In genomic region chr1:40944841-40945430, GRCh38 we compare ENCODE assay signal across 1 cellular context.
TF ChIP-seq lines count a peak whose summit lies in the region.

No MANE protein-coding gene starts in this region.

TF ChIP-seq in HepG2, 621 proteins besides CTCF, POLR2A, EP300 and RAD21 (continued from another document and continues in another):
- TF ChIP-seq ZBTB8A (CRISPR knock-in tag; IDR thresholded peaks at IDR 0.05; ENCODE audit: borderline replicate concordance, low read depth), result no peak
- TF ChIP-seq SMAD3 (CRISPR knock-in tag; IDR thresholded peaks at IDR 0.05), result no peak
- peak in 1 of 2 experiments; percentile 31; a peak in 1 of 4 replicates for TF ChIP-seq ATF4 (CRISPR knock-in tag; IDR thresholded peaks at IDR 0.05)
- no peak for TF ChIP-seq ZNF44 (CRISPR knock-in tag; IDR thresholded peaks at IDR 0.05)
- TF ChIP-seq ZFP90 (CRISPR knock-in tag; IDR thresholded peaks at IDR 0.05; ENCODE audit: borderline replicate concordance), result no peak
- TF ChIP-seq USF2 (IDR thresholded peaks at IDR 0.05; ENCODE audit: low read depth, low read length), result no peak
- no peak for TF ChIP-seq USF2 (CRISPR knock-in tag; IDR thresholded peaks at IDR 0.05; ENCODE audit: borderline replicate concordance)
- no peak for TF ChIP-seq TBP (CRISPR knock-in tag; IDR thresholded peaks at IDR 0.05)
- TF ChIP-seq ZNF280B (CRISPR knock-in tag; IDR thresholded peaks at IDR 0.05; ENCODE audit: borderline replicate concordance), result no peak
- no peak for TF ChIP-seq TFAP4 (IDR thresholded peaks at IDR 0.05; ENCODE audit: borderline replicate concordance, low read depth)
- TF ChIP-seq ZNF652 (CRISPR knock-in tag; IDR thresholded peaks at IDR 0.05; ENCODE audit: borderline replicate concordance, low read depth), result peak; percentile 80
- no peak for TF ChIP-seq MXD4 (CRISPR knock-in tag; IDR thresholded peaks at IDR 0.05)
- TF ChIP-seq ZMAT5 (CRISPR knock-in tag; IDR thresholded peaks at IDR 0.05; ENCODE audit: borderline replicate concordance, low read depth), result no peak
- no peak for TF ChIP-seq ZNF589 (CRISPR knock-in tag; conservative IDR thresholded peaks at IDR 0.05)
- TF ChIP-seq FOXA3 (CRISPR knock-in tag; IDR thresholded peaks at IDR 0.05), result peak; percentile 55
- no peak for TF ChIP-seq GZF1 (CRISPR knock-in tag; IDR thresholded peaks at IDR 0.05)
- no peak for TF ChIP-seq ZNF564 (CRISPR knock-in tag; IDR thresholded peaks at IDR 0.05)
- no peak for TF ChIP-seq MIER3 (CRISPR knock-in tag; IDR thresholded peaks at IDR 0.05; ENCODE audit: borderline replicate concordance)
- 0 out of 2 replicates have a peak, but pooled peaks have one; percentile 38 for TF ChIP-seq ZNF414 (CRISPR knock-in tag; IDR thresholded peaks at IDR 0.05)
- TF ChIP-seq ZNF644 (CRISPR knock-in tag; IDR thresholded peaks at IDR 0.05; ENCODE audit: low read depth), result 0 out of 2 replicates have a peak, but pooled peaks have one; percentile 14
- 0 out of 2 replicates have a peak, but pooled peaks have one; percentile 7 for TF ChIP-seq FOXO1 (CRISPR knock-in tag; IDR thresholded peaks at IDR 0.05)
- no peak for TF ChIP-seq HNRNPH1 (optimal IDR thresholded peaks at IDR 0.05; ENCODE audit: low read depth, low read length)
- no peak for TF ChIP-seq ZNF20 (CRISPR knock-in tag; IDR thresholded peaks at IDR 0.05)
- no peak for TF ChIP-seq RBAK (CRISPR knock-in tag; IDR thresholded peaks at IDR 0.05)
- no peak for TF ChIP-seq ZNF431 (CRISPR knock-in tag; IDR thresholded peaks at IDR 0.05; ENCODE audit: borderline replicate concordance, low read depth)
- TF ChIP-seq BORCS8-MEF2B (CRISPR knock-in tag; IDR thresholded peaks at IDR 0.05), result no peak
- no peak for TF ChIP-seq CERS6 (CRISPR knock-in tag; IDR thresholded peaks at IDR 0.05)
- peak; percentile 28; the same call in 1 of the 2 replicates for TF ChIP-seq FOXJ3 (CRISPR knock-in tag; IDR thresholded peaks at IDR 0.05; ENCODE audit: borderline replicate concordance)
- peak; percentile 85 for TF ChIP-seq ZNF512 (CRISPR knock-in tag; IDR thresholded peaks at IDR 0.05)
- TF ChIP-seq ZNF615 (CRISPR knock-in tag; IDR thresholded peaks at IDR 0.05; ENCODE audit: borderline replicate concordance), result no peak
- no peak for TF ChIP-seq MIER2 (CRISPR knock-in tag; IDR thresholded peaks at IDR 0.05)
- no peak for TF ChIP-seq AGO1 (IDR thresholded peaks at IDR 0.05; ENCODE audit: low read depth, low read length, poor library complexity, severe bottlenecking)
- no peak for TF ChIP-seq TEAD2 (CRISPR knock-in tag; IDR thresholded peaks at IDR 0.05)
- TF ChIP-seq TRIM24 (CRISPR knock-in tag; IDR thresholded peaks at IDR 0.05), result no peak
- no peak for TF ChIP-seq ADNP (CRISPR knock-in tag; IDR thresholded peaks at IDR 0.05)
- no peak for TF ChIP-seq TOE1 (CRISPR knock-in tag; IDR thresholded peaks at IDR 0.05)
- no peak for TF ChIP-seq PLRG1 (conservative IDR thresholded peaks at IDR 0.05)
- TF ChIP-seq PITX1 (CRISPR knock-in tag; IDR thresholded peaks at IDR 0.05), result no peak
- TF ChIP-seq ELF3 (CRISPR knock-in tag; IDR thresholded peaks at IDR 0.05), result peak; percentile 55; the same call in 1 of the 2 replicates
- TF ChIP-seq PPARG (CRISPR knock-in tag; conservative IDR thresholded peaks at IDR 0.05), result peak; percentile 39; the same call in 1 of the 2 replicates
- TF ChIP-seq KLF11 (CRISPR knock-in tag; IDR thresholded peaks at IDR 0.05), result no peak
- no peak for TF ChIP-seq RBM39 (IDR thresholded peaks at IDR 0.05; ENCODE audit: low read depth, low read length, poor library complexity, severe bottlenecking)
- no peak for TF ChIP-seq ZSCAN31 (CRISPR knock-in tag; IDR thresholded peaks at IDR 0.05; ENCODE audit: low read depth)
- no peak for TF ChIP-seq NFIC (IDR thresholded peaks at IDR 0.05; ENCODE audit: low read length)
- no peak for TF ChIP-seq CHD2 (IDR thresholded peaks at IDR 0.05; ENCODE audit: low read depth, low read length)
- no peak for TF ChIP-seq SATB2 (CRISPR knock-in tag; IDR thresholded peaks at IDR 0.05)
- no peak for TF ChIP-seq ZNF7 (CRISPR knock-in tag; IDR thresholded peaks at IDR 0.05)
- TF ChIP-seq MTA3 (CRISPR knock-in tag; IDR thresholded peaks at IDR 0.05), result no peak
- TF ChIP-seq ZC3H4 (CRISPR knock-in tag; IDR thresholded peaks at IDR 0.05; ENCODE audit: borderline replicate concordance), result no peak
- no peak for TF ChIP-seq NKX3-1 (CRISPR knock-in tag; IDR thresholded peaks at IDR 0.05)
- no peak for TF ChIP-seq YEATS2 (CRISPR knock-in tag; IDR thresholded peaks at IDR 0.05; ENCODE audit: borderline replicate concordance)
- TF ChIP-seq SNAPC2 (CRISPR knock-in tag; IDR thresholded peaks at IDR 0.05), result no peak
- TF ChIP-seq ELF4 (CRISPR knock-in tag; IDR thresholded peaks at IDR 0.05; ENCODE audit: borderline replicate concordance), result no peak
- TF ChIP-seq ZNF556 (CRISPR knock-in tag; IDR thresholded peaks at IDR 0.05; ENCODE audit: borderline replicate concordance), result no peak
- TF ChIP-seq SOX6 (IDR thresholded peaks at IDR 0.05), result no peak
- TF ChIP-seq SOX6 (CRISPR knock-in tag; IDR thresholded peaks at IDR 0.05), result peak; percentile 57; the same call in 1 of the 2 replicates
- TF ChIP-seq ZNF788 (CRISPR knock-in tag; IDR thresholded peaks at IDR 0.05; ENCODE audit: borderline replicate concordance), result no peak
- TF ChIP-seq SALL1 (CRISPR knock-in tag; IDR thresholded peaks at IDR 0.05), result peak; percentile 86
- TF ChIP-seq NR2C2 (CRISPR knock-in tag; IDR thresholded peaks at IDR 0.05; ENCODE audit: borderline replicate concordance), result no peak; the same call in 1 of the 2 replicates
- no peak for TF ChIP-seq IRF1 (CRISPR knock-in tag; IDR thresholded peaks at IDR 0.05; ENCODE audit: low read depth)
- TF ChIP-seq ARHGAP35 (CRISPR knock-in tag; IDR thresholded peaks at IDR 0.05; ENCODE audit: borderline replicate concordance), result no peak
- TF ChIP-seq ZNF317 (CRISPR knock-in tag; IDR thresholded peaks at IDR 0.05), result no peak
- TF ChIP-seq ASH2L (IDR thresholded peaks at IDR 0.05; ENCODE audit: insufficient read length, low read depth, low read length), result no peak
- TF ChIP-seq DDIT3 (CRISPR knock-in tag; IDR thresholded peaks at IDR 0.05), result no peak
- no peak for TF ChIP-seq STAT5B (CRISPR knock-in tag; IDR thresholded peaks at IDR 0.05)
